Comparison of ENCODE assay signal across 15 cellular contexts in genomic region chr17:77196251-77196650, GRCh38. TPM values are rescaled to one million over a fixed set of nuclear protein-coding genes. Genes with fewer than 3 reads are reported as not detected.
A peak's percentile ranks its signal among the peaks of the same experiment; 100 is the strongest.
DNase-seq lines count a peak whose midpoint lies in the region; TF ChIP-seq lines count a peak whose summit lies in the region.
"Had no signal": no experiment of that assay in that cellular context is flagged by ENCODE, and none has a peak within 500 bp of the region (broad histone marks: within the 10 kb centered on the region; RNA-seq: fewer than 3 reads in every experiment).

No MANE protein-coding gene starts in this region.

- H3K4me3 Mint-ChIP-seq in chondrocyte (ENCODE audit: unreplicated experiment), result no peak overlapping the region
- H3K4me3 Mint-ChIP-seq: CD4-positive, alpha-beta memory T cell; GM23338; IgD-negative memory B cell had no signal

- H3K27me3 Mint-ChIP-seq in chondrocyte (ENCODE audit: low read depth), result no peaks in the 10 kb centered on the region
- H3K27me3 Mint-ChIP-seq: CD4-positive, alpha-beta memory T cell; IgD-negative memory B cell had no signal

- no peaks in the 10 kb centered on the region for H3K9me3 Mint-ChIP-seq in chondrocyte (ENCODE audit: low read depth)
- H3K9me3 Mint-ChIP-seq: CD4-positive, alpha-beta memory T cell; GM23338; IgD-negative memory B cell had no signal

- H3K4me3 ChIP-seq in adrenal gland (no peak overlapping the region), fibroblast of villous mesenchyme (ENCODE audit: low read depth, low read length) (no peak overlapping the region), testis (no peak overlapping the region)
- H3K4me3 ChIP-seq: GM23338 had no signal

- peaks cover 0 to 98% of the 10 kb centered on the region in 2 donors for H3K36me3 ChIP-seq in adrenal gland (replicated peaks in 1 of 2)
- no peaks in the 10 kb centered on the region for H3K36me3 ChIP-seq in testis (ENCODE audit: low read depth, missing control alignments)

- no peaks in the 10 kb centered on the region for H3K9me3 ChIP-seq in adrenal gland (replicated peaks in 1 of 3)
- no peaks in the 10 kb centered on the region for H3K9me3 ChIP-seq in testis
- H3K9me3 ChIP-seq: BE2C had no signal

- no peak for TF ChIP-seq POLR2A in adrenal gland (IDR thresholded peaks at IDR 0.05)
- TF ChIP-seq POLR2A in testis (IDR thresholded peaks at IDR 0.05), result no peak

- intact Hi-C loops in adrenal gland (cut with DNase I), result no loop called here
- intact Hi-C loops in testis (cut with DNase I; ENCODE audit: low total_unique reads), result no loop called here

- H3K4me1 ChIP-seq in adrenal gland (replicated peaks in 1 of 2) (peaks cover 4 to 15% of the 10 kb centered on the region in 2 donors), testis (peaks cover 5% of the 10 kb centered on the region)
- H3K4me1 ChIP-seq: BE2C had no signal

- peak; percentile 15 for DNase-seq in GM04504 (ENCODE audit: low read depth)
- DNase-seq in adrenal gland, result peak in 1 of 7 donors; percentile 22
- DNase-seq in fibroblast of villous mesenchyme (ENCODE audit: low read depth), result peak; percentile 37
- DNase-seq in testis, result peak; percentile 9
- no peak for DNase-seq in ecto neural progenitor cell (ENCODE audit: low spot score)
- DNase-seq in NCI-H524 treated with DMSO at 0.1 percent for 48 hours (lab: John Stamatoyannopoulos, UW), result no peak
- DNase-seq in chondrocyte (ENCODE audit: low spot score), result no peak
- DNase-seq: BE2C; CD4-positive, alpha-beta memory T cell; DMS79; EL; H7 had no signal

- WGBS in adrenal gland, 4 donors, result 35 to 55% (median 54%) methylated on average over 4 to 5 of the region's 5 CpGs
- WGBS in testis, 2 donors, result 80 to 85% methylated on average over 5 of the region's 5 CpGs

- peaks cover 49% of the 10 kb centered on the region for H3K36me3 Mint-ChIP-seq in chondrocyte (ENCODE audit: low read depth)

- H3K27ac Mint-ChIP-seq in chondrocyte (ENCODE audit: unreplicated experiment), result no peak overlapping the region
- H3K27ac Mint-ChIP-seq: CD4-positive, alpha-beta memory T cell; GM23338; IgD-negative memory B cell had no signal

- H3K4me1 Mint-ChIP-seq in chondrocyte (ENCODE audit: low read depth), result no peaks in the 10 kb centered on the region
- H3K4me1 Mint-ChIP-seq: GM23338 had no signal

- peak overlapping the region in 4 of 5 donors; percentile 59 to 89 (median 73) for H3K27ac ChIP-seq in adrenal gland
- H3K27ac ChIP-seq in testis, result no peak overlapping the region
- H3K27ac ChIP-seq: C4-2B had no signal

- H3K27me3 ChIP-seq in adrenal gland (no peaks in the 10 kb centered on the region), testis (no peaks in the 10 kb centered on the region)
- H3K27me3 ChIP-seq: BE2C had no signal

- TF ChIP-seq CTCF in adrenal gland (IDR thresholded peaks at IDR 0.05), result no peak
- TF ChIP-seq CTCF in fibroblast of villous mesenchyme (IDR thresholded peaks at IDR 0.05; ENCODE audit: insufficient read depth, low read depth, low read length), result no peak
- TF ChIP-seq CTCF in testis (IDR thresholded peaks at IDR 0.05), result no peak
- TF ChIP-seq CTCF in chondrocyte (IDR thresholded peaks at IDR 0.05), result no peak

RNA-seq across cellular contexts. Expression of gene SEC14L1, which starts 55.5 kb away (rescaled TPM):
- total RNA-seq in adrenal gland (100 to 1,000 TPM; 130 to 255 (median 199) TPM), fibroblast of villous mesenchyme (51.2 and 101 TPM in 2 replicates), testis (100 to 1,000 TPM; 240 to 262 TPM), chondrocyte (47.1 to 60.0 TPM (median 51.8 TPM) in 3 replicates)
- polyA plus RNA-seq in adrenal gland (100 to 1,000 TPM in 2 of 3 donors, 10 to 100 TPM in 1; 61.8 to 125 (median 119) TPM), testis (ENCODE audit: insufficient read depth, low read depth, low replicate concordance) (143 TPM)

Comparison
In these comparisons a context has a peak if more than half of its experiments do, and no peak if none do; other contexts are left out.
1. DNase-seq: peak in GM04504 (single experiment), fibroblast of villous mesenchyme (single experiment) and testis (single experiment); none in ecto neural progenitor cell (single experiment), NCI-H524 treated with DMSO at 0.1 percent for 48 hours (single experiment) and chondrocyte (single experiment).
2. H3K27ac ChIP-seq: peak in adrenal gland (4 of 5); none in testis (0 of 2).